14 cellular contexts compared by ENCODE assay signal in genomic region chr5:5046680-5047502, GRCh38.
DNase-seq lines count a peak whose midpoint lies in the region; ATAC-seq lines count a peak whose summit lies in the region.
"Had no signal": no experiment of that assay in that cellular context is flagged by ENCODE, and none has a peak within 500 bp of the region (broad histone marks: within the 10 kb centered on the region; RNA-seq: fewer than 3 reads in every experiment).

No MANE protein-coding gene starts in this region.

- intact Hi-C loops in activated T-helper 2 cell treated with anti-CD3 and anti-CD28 coated beads, Interferon-gamma antibody, Interleukin-2, Interleukin-4, amounts not matched to agents 10 μg/mL and 5 μg/mL and 100 μg/mL, durations not matched to agents 14 hours and 24 hours and 36 hours (cut with micrococcal nuclease): no loop called here

- H3K4me1 ChIP-seq in Karpas-422 (ENCODE audit: low read length): no peaks in the 10 kb centered on the region
- H3K4me1 ChIP-seq: prostate gland, SJSA1 had no signal

- no peaks in the 10 kb centered on the region for H3K9me2 ChIP-seq in Karpas-422 (replicated peaks; ENCODE audit: insufficient read depth, low read length)

- no peak overlapping the region for H3K4me2 ChIP-seq in Karpas-422 (ENCODE audit: low read depth, low read length, poor library complexity, severe bottlenecking)

- no peaks in the 10 kb centered on the region for H3K79me2 ChIP-seq in Karpas-422 (ENCODE audit: low read length)

- H3K27me3 Mint-ChIP-seq in activated T-helper 2 cell treated with anti-CD3 and anti-CD28 coated beads, Interferon-gamma antibody, Interleukin-2, Interleukin-4, amounts not matched to agents 10 μg/mL and 5 μg/mL and 100 μg/mL, durations not matched to agents 14 hours and 24 hours and 36 hours (ENCODE audit: low read depth): no peaks in the 10 kb centered on the region

- no peaks in the 10 kb centered on the region for H3K9me3 ChIP-seq in Karpas-422 (ENCODE audit: low read length)
- H3K9me3 ChIP-seq: prostate gland had no signal

- no peaks in the 10 kb centered on the region for H3K27me3 ChIP-seq in Karpas-422 (ENCODE audit: low read length)

- ATAC-seq in GM18499 (IDR thresholded peaks at IDR 0.05; ENCODE audit: insufficient read depth, unreplicated experiment) (peak; percentile 69), GM19452 (IDR thresholded peaks at IDR 0.05; ENCODE audit: unreplicated experiment) (peak; percentile 67), HG02763 (IDR thresholded peaks at IDR 0.05; ENCODE audit: unreplicated experiment) (peak; percentile 84), HG03439 (IDR thresholded peaks at IDR 0.05; ENCODE audit: unreplicated experiment) (peak; percentile 89)

- no peaks in the 10 kb centered on the region for H3K36me3 Mint-ChIP-seq in activated T-helper 2 cell treated with anti-CD3 and anti-CD28 coated beads, Interferon-gamma antibody, Interleukin-2, Interleukin-4, amounts not matched to agents 10 μg/mL and 5 μg/mL and 100 μg/mL, durations not matched to agents 14 hours and 24 hours and 36 hours (ENCODE audit: low read depth)

- no peak overlapping the region for H3K27ac Mint-ChIP-seq in activated T-helper 2 cell treated with anti-CD3 and anti-CD28 coated beads, Interferon-gamma antibody, Interleukin-2, Interleukin-4, amounts not matched to agents 10 μg/mL and 5 μg/mL and 100 μg/mL, durations not matched to agents 14 hours and 24 hours and 36 hours

- no peaks in the 10 kb centered on the region for H3K36me3 ChIP-seq in Karpas-422 (ENCODE audit: insufficient read depth, low read length)
- H3K36me3 ChIP-seq: prostate gland, SJSA1 had no signal

- no peak overlapping the region for H2AFZ ChIP-seq in Karpas-422 (ENCODE audit: low read length)

- H3K27ac ChIP-seq in Karpas-422 (ENCODE audit: low read length): no peak overlapping the region
- H3K27ac ChIP-seq: prostate gland, SJSA1 had no signal

- no peak overlapping the region for H3K4me3 Mint-ChIP-seq in activated T-helper 2 cell treated with anti-CD3 and anti-CD28 coated beads, Interferon-gamma antibody, Interleukin-2, Interleukin-4, amounts not matched to agents 10 μg/mL and 5 μg/mL and 100 μg/mL, durations not matched to agents 14 hours and 24 hours and 36 hours (ENCODE audit: low read depth)

- no peaks in the 10 kb centered on the region for H4K20me1 ChIP-seq in Karpas-422 (ENCODE audit: insufficient read depth, low read depth, low read length)

- H3K9me3 Mint-ChIP-seq in activated T-helper 2 cell treated with anti-CD3 and anti-CD28 coated beads, Interferon-gamma antibody, Interleukin-2, Interleukin-4, amounts not matched to agents 10 μg/mL and 5 μg/mL and 100 μg/mL, durations not matched to agents 14 hours and 24 hours and 36 hours: no peaks in the 10 kb centered on the region

- H3K4me3 ChIP-seq in Karpas-422 (ENCODE audit: low read length): no peak overlapping the region
- H3K4me3 ChIP-seq: prostate gland, SJSA1 had no signal

- H3K9ac ChIP-seq in Karpas-422 (ENCODE audit: low read length): no peak overlapping the region

- no peak for DNase-seq in Karpas-422
- DNase-seq in globus pallidus (ENCODE audit: low spot score): no peak
- no peak for DNase-seq in activated T-helper 2 cell treated with anti-CD3 and anti-CD28 coated beads, Interferon-gamma antibody, Interleukin-2, Interleukin-4, amounts not matched to agents 10 μg/mL and 5 μg/mL and 100 μg/mL, durations not matched to agents 14 hours and 24 hours and 36 hours (ENCODE audit: low spot score)
- DNase-seq in NCI-H2081 (lab: John Stamatoyannopoulos, UW): no peak
- DNase-seq: dermis blood vessel endothelial cell, DND-41, NCI-H1417, NCI-H774 had no signal

- H3K4me1 Mint-ChIP-seq in activated T-helper 2 cell treated with anti-CD3 and anti-CD28 coated beads, Interferon-gamma antibody, Interleukin-2, Interleukin-4, amounts not matched to agents 10 μg/mL and 5 μg/mL and 100 μg/mL, durations not matched to agents 14 hours and 24 hours and 36 hours (ENCODE audit: low read depth): no peaks in the 10 kb centered on the region
